In the genomic region with DNA sequence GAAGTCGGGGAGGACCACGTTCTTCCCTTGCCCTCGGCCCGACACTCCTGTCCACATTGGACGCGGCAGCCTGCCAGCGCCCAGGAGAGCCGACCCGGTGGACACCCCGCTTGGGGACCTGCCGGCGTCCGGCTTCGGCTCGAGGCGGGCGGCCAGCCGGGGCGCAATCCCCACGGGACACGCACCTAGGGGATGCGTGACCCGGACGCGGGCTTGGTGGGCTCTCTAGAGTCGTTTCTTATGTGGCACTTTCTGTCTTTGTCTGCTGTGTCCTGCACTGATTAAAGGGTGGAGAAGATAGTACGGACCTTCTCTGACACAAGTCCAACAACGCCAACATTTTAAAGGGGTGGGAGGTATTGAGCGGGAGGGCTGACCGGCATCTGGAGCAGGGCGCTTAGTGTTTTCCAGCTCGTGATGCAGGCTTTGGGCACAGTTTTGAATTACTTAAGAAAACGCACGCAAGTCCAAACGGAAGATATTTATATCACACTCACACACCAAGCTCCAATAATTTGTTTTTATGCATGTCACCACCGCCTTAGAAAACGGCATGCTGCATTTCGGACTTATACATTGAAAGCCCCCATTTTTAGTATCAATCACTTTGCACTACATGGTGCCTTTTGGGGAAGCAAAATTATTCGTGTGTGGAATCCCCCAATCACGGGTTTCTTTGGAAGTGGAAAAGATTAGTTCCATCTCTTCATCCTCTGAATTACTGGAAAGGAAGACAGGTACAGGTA, we compare ENCODE assay signal across 9 cellular contexts. TPM values are rescaled to one million over a fixed set of nuclear protein-coding genes. Genes with fewer than 3 reads are reported as not detected.
A peak's percentile ranks its signal among the peaks of the same experiment; 100 is the strongest.
DNase-seq lines count a peak whose midpoint lies in the region; ATAC-seq, FAIRE-seq and TF ChIP-seq lines count a peak whose summit lies in the region.
"Had no signal": no experiment of that assay in that cellular context is flagged by ENCODE, and none has a peak within 500 bp of the region (broad histone marks: within the 10 kb centered on the region; RNA-seq: fewer than 3 reads in every experiment).

No MANE protein-coding gene starts in this region.

- TF ChIP-seq CTCF in RWPE2 (IDR thresholded peaks at IDR 0.05; ENCODE audit: poor library complexity, severe bottlenecking) (no peak), epithelial cell of proximal tubule (conservative IDR thresholded peaks at IDR 0.05; ENCODE audit: low read depth, low read length) (no peak)

- H3K4me3 ChIP-seq in RWPE2 (ENCODE audit: severe bottlenecking) = peak overlapping the region; percentile 91
- peak overlapping the region; percentile 75 for H3K4me3 ChIP-seq in epithelial cell of proximal tubule (ENCODE audit: low read depth, low read length)
- H3K4me3 ChIP-seq in neuron (ENCODE audit: low read length) = peak overlapping the region; percentile 78

- H3K27me3 ChIP-seq in RWPE2 (ENCODE audit: insufficient read depth, poor library complexity, severe bottlenecking) (peaks cover 91% of the 10 kb centered on the region), neuron (ENCODE audit: insufficient read depth, low read length) (peaks cover 70% of the 10 kb centered on the region)

- peak; percentile 11 for ATAC-seq in HG02763 (IDR thresholded peaks at IDR 0.05; ENCODE audit: unreplicated experiment)
- peak; percentile 37 for ATAC-seq in RWPE2 (ENCODE audit: low read depth)

- H2AFZ ChIP-seq in neuron (ENCODE audit: low read depth, low read length) = peak overlapping the region; percentile 93

- H3K9me3 ChIP-seq in RWPE2 (ENCODE audit: severe bottlenecking) = no peaks in the 10 kb centered on the region
- peaks cover 4% of the 10 kb centered on the region for H3K9me3 ChIP-seq in neuron (ENCODE audit: low read length)

- H3K4me1 ChIP-seq in RWPE2 (ENCODE audit: insufficient read depth, poor library complexity, severe bottlenecking) (peaks cover 5% of the 10 kb centered on the region), neuron (ENCODE audit: insufficient read depth, low read length) (peaks cover 12% of the 10 kb centered on the region)

- no peak for FAIRE-seq in HTR-8/SVneo (lab: Jason Lieb, UNC)
- FAIRE-seq: colon had no signal

- DNase-seq in NOMO-1 treated with DMSO at 0.1 percent for 48 hours (lab: John Stamatoyannopoulos, UW; ENCODE audit: unreplicated experiment) = peak; percentile 53
- no peak for DNase-seq in NOMO-1 treated with dmso at 0.1 percent for 144 hours (lab: John Stamatoyannopoulos, UW; ENCODE audit: unreplicated experiment)
- DNase-seq in RWPE2 (ENCODE audit: low spot score) = no peak
- no peak for DNase-seq in epithelial cell of proximal tubule (ENCODE audit: low read depth)
- no peak for DNase-seq in stimulated activated CD4-positive, alpha-beta T cell treated with anti-CD3 and anti-CD28 coated beads, Interleukin-15, amount 100 ng/mL, for 24 hours
- no peak for DNase-seq in HTR-8/SVneo (ENCODE audit: insufficient read length, low spot score)

- H3K27ac ChIP-seq in RWPE2 (ENCODE audit: poor library complexity, severe bottlenecking) = no peak overlapping the region

- no peaks in the 10 kb centered on the region for H3K36me3 ChIP-seq in RWPE2 (ENCODE audit: low read depth)
- no peaks in the 10 kb centered on the region for H3K36me3 ChIP-seq in neuron (ENCODE audit: insufficient read depth, low read length)

RNA-seq across cellular contexts. Expression of gene SPAG6, which starts 3.9 kb away (rescaled TPM):
- total RNA-seq in epithelial cell of proximal tubule = 0.07 TPM in 1 of 2 replicates, not detected in the other

RNA-seq across cellular contexts. Expression of gene BMI1, which starts 20.5 kb away (rescaled TPM):
- total RNA-seq in epithelial cell of proximal tubule = 29.6 and 37.2 TPM in 2 replicates

RNA-seq across cellular contexts. Expression of gene COMMD3, which starts 25.2 kb away (rescaled TPM):
- total RNA-seq in epithelial cell of proximal tubule = 41.7 and 43.8 TPM in 2 replicates
